Comparison of ENCODE assay signal across 14 cellular contexts in genomic region chr7:127983804-127984332, GRCh38. TPM values are rescaled to one million over a fixed set of nuclear protein-coding genes. Genes with fewer than 3 reads are reported as not detected.
DNase-seq lines count a peak whose midpoint lies in the region; ATAC-seq, FAIRE-seq and TF ChIP-seq lines count a peak whose summit lies in the region.
"Had no signal": no experiment of that assay in that cellular context is flagged by ENCODE, and none has a peak within 500 bp of the region (broad histone marks: within the 10 kb centered on the region; RNA-seq: fewer than 3 reads in every experiment).

No MANE protein-coding gene starts in this region.

- DNase-seq in activated T-cell treated with anti-CD3 and anti-CD28 coated beads, Interleukin-2, amount 50 U/mL, for 4 hours = no peak
- no peak for DNase-seq in activated T-cell treated with anti-CD3 and anti-CD28 coated beads for 4 hours
- DNase-seq in NCI-H69 (lab: John Stamatoyannopoulos, UW) = peak; percentile 74
- peak; percentile 43 for DNase-seq in dermis blood vessel endothelial cell
- DNase-seq in psoas muscle = no peak
- no peak for DNase-seq in RCC 7860 (ENCODE audit: low spot score)
- DNase-seq in middle frontal gyrus (ENCODE audit: extremely low spot score, low spot score) = no peak
- DNase-seq in CD4-positive, alpha-beta memory T cell = no peak
- DNase-seq: adrenal gland, hypothalamus, NCI-H2029 treated with DMSO at 0.1 percent for 48 hours, ovary had no signal

- H3K4me1 ChIP-seq in psoas muscle = no peaks in the 10 kb centered on the region
- H3K4me1 ChIP-seq in CD4-positive, alpha-beta memory T cell (ENCODE audit: insufficient read depth, low read length) = no peaks in the 10 kb centered on the region
- H3K4me1 ChIP-seq: adrenal gland had no signal

- CTCF ChIA-PET in CD4-positive, alpha-beta memory T cell (lab: Charles Lee; ENCODE audit: partially characterized antibody) = no interaction called here

- H3K9me3 ChIP-seq in psoas muscle = peaks cover 5% of the 10 kb centered on the region
- H3K9me3 ChIP-seq in CD4-positive, alpha-beta memory T cell (ENCODE audit: control insufficient read depth in 1 of 2, low read length in 2 of 2) = no peaks in the 10 kb centered on the region
- H3K9me3 ChIP-seq: adrenal gland, ovary had no signal

- H3K27me3 ChIP-seq in psoas muscle (ENCODE audit: insufficient read depth in 3 of 3, low read length in 2 of 3) = no peaks in the 10 kb centered on the region
- H3K27me3 ChIP-seq in CD4-positive, alpha-beta memory T cell (ENCODE audit: insufficient read depth, low read length) = no peaks in the 10 kb centered on the region
- H3K27me3 ChIP-seq: adrenal gland, ovary had no signal

- 59 to 79% (median 75%) methylated on average over 5 of the region's 5 CpGs for WGBS in psoas muscle, 3 donors

- no peak overlapping the region for H3K4me3 ChIP-seq in psoas muscle
- no peak overlapping the region for H3K4me3 ChIP-seq in CD4-positive, alpha-beta memory T cell (ENCODE audit: low read length in 2 of 2)
- H3K4me3 ChIP-seq: adrenal gland, ovary had no signal

- peaks cover 7% of the 10 kb centered on the region for H3K9me3 Mint-ChIP-seq in activated T-cell treated with anti-CD3 and anti-CD28 coated beads, Interleukin-2, amount 50 U/mL, for 4 hours
- H3K9me3 Mint-ChIP-seq in CD4-positive, alpha-beta memory T cell = peaks cover 2 to 8% (median 7%) of the 10 kb centered on the region in 8 donors

- ATAC-seq in activated T-cell treated with anti-CD3 and anti-CD28 coated beads, Interleukin-2, amount 50 U/mL, for 4 hours = peak; percentile 56 to 57
- peak in 3 of 4 donors; percentile 38 to 63 (median 44) for ATAC-seq in psoas muscle

- no peak overlapping the region for H3K4me3 Mint-ChIP-seq in activated T-cell treated with anti-CD3 and anti-CD28 coated beads, Interleukin-2, amount 50 U/mL, for 4 hours
- no peak overlapping the region for H3K4me3 Mint-ChIP-seq in CD4-positive, alpha-beta memory T cell
- H3K4me3 Mint-ChIP-seq: memory B cell had no signal

- peak overlapping the region in 1 of 7 donors; percentile 24 for H3K27ac Mint-ChIP-seq in CD4-positive, alpha-beta memory T cell
- H3K27ac Mint-ChIP-seq: memory B cell had no signal

- no peak for TF ChIP-seq CTCF in psoas muscle (IDR thresholded peaks at IDR 0.05)

- POLR2A ChIA-PET in CD4-positive, alpha-beta memory T cell (lab: Charles Lee; ENCODE audit: partially characterized antibody) = no interaction called here

- H3K27me3 Mint-ChIP-seq in activated T-cell treated with anti-CD3 and anti-CD28 coated beads, Interleukin-2, amount 50 U/mL, for 4 hours (ENCODE audit: low read depth) = no peaks in the 10 kb centered on the region
- H3K27me3 Mint-ChIP-seq in CD4-positive, alpha-beta memory T cell = no peaks in the 10 kb centered on the region
- H3K27me3 Mint-ChIP-seq: memory B cell had no signal

- no peak for FAIRE-seq in RCC 7860 (lab: Jason Lieb, UNC)

- H3K27ac ChIP-seq in psoas muscle = no peak overlapping the region
- no peak overlapping the region for H3K27ac ChIP-seq in CD4-positive, alpha-beta memory T cell (ENCODE audit: low read depth, low read length)
- H3K27ac ChIP-seq: adrenal gland, ovary had no signal

- no peaks in the 10 kb centered on the region for H3K36me3 ChIP-seq in psoas muscle (ENCODE audit: insufficient read depth in 1 of 2, low read depth in 1 of 2)
- H3K36me3 ChIP-seq in CD4-positive, alpha-beta memory T cell (ENCODE audit: insufficient read depth, low read length) = no peaks in the 10 kb centered on the region
- H3K36me3 ChIP-seq: adrenal gland, ovary had no signal

- intact Hi-C loops in psoas muscle (cut with DNase I) = no loop called here
- intact Hi-C loops in CD4-positive, alpha-beta memory T cell (cut with micrococcal nuclease) = no loop called here

- H3K4me1 Mint-ChIP-seq in activated T-cell treated with anti-CD3 and anti-CD28 coated beads, Interleukin-2, amount 50 U/mL, for 4 hours (ENCODE audit: low read depth) = peaks cover 25% of the 10 kb centered on the region
- H3K4me1 Mint-ChIP-seq in CD4-positive, alpha-beta memory T cell = peaks cover 15 to 21% (median 18%) of the 10 kb centered on the region in 4 donors

- H3K36me3 Mint-ChIP-seq in activated T-cell treated with anti-CD3 and anti-CD28 coated beads, Interleukin-2, amount 50 U/mL, for 4 hours (ENCODE audit: insufficient read depth) = peaks cover 18% of the 10 kb centered on the region
- H3K36me3 Mint-ChIP-seq in CD4-positive, alpha-beta memory T cell = peaks cover 23% of the 10 kb centered on the region in 2 donors

RNA-seq across cellular contexts. Expression of gene LRRC4, which starts 47.4 kb away (rescaled TPM):
- total RNA-seq in activated T-cell treated with anti-CD3 and anti-CD28 coated beads, Interleukin-2, amount 50 U/mL, for 4 hours = 1 to 10 TPM; 1.2 to 4.2 (median 2.8) TPM
- total RNA-seq in dermis blood vessel endothelial cell = 1.0 and 1.2 TPM in 2 replicates
- total RNA-seq in psoas muscle = 1 to 10 TPM; 2.7 to 5.0 (median 3.1) TPM
- polyA plus RNA-seq in psoas muscle = 1 to 10 TPM in 1 of 3 donors, under 1 TPM in 2; 0.39 to 1.2 (median 0.61) TPM
- total RNA-seq in CD4-positive, alpha-beta memory T cell = not detected
- polyA plus RNA-seq in CD4-positive, alpha-beta memory T cell = not detected
- total RNA-seq: OCI-LY7 had no signal

Comparison
In these comparisons a context has a peak if more than half of its experiments do, and no peak if none do; other contexts are left out.
1. DNase-seq: peak in NCI-H69 (single experiment) and dermis blood vessel endothelial cell (single experiment); none in activated T-cell treated with anti-CD3 and anti-CD28 coated beads, Interleukin-2, amount 50 U/mL, for 4 hours (single experiment), activated T-cell treated with anti-CD3 and anti-CD28 coated beads for 4 hours (single experiment), psoas muscle (0 of 2), RCC 7860 (single experiment), middle frontal gyrus (single experiment) and CD4-positive, alpha-beta memory T cell (0 of 5).